ENCODE assay signal across 8 cellular contexts in the genomic region with DNA sequence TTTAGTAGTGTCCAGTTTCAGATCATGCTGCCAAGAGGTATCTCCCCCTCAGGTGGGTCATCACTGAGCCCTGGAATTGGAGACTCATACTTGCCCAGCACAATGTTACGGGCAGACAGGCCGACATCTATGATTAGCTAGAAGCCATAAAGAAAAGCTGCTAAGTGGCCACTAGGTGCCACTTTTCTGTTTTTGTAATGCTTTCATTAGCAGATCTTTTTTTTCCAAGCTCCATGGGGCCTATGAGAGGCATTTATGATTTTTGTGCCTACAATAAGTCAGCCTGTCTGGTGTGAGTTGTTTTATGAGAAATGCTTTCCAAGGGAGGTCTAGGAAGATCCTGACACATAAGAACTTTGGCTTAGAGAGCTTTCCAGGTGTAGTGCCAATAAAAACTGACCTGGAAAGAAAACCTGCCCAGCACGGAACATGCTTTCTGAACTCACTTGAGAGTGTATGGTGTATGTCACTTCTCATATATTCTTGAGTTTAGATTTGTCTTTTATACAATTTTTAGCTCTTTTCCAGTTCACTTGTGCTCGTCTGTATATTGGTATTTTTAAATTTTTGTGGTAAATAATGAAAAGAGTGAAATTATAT. TPM values are rescaled to one million over a fixed set of nuclear protein-coding genes. Genes with fewer than 3 reads are reported as not detected.
A peak's percentile ranks its signal among the peaks of the same experiment; 100 is the strongest.
DNase-seq lines count a peak whose midpoint lies in the region; ATAC-seq and TF ChIP-seq lines count a peak whose summit lies in the region.

No MANE protein-coding gene starts in this region.

- no peaks in the 10 kb centered on the region for H3K79me2 ChIP-seq in PC-9 (ENCODE audit: low read depth)
- no peaks in the 10 kb centered on the region for H3K79me2 ChIP-seq in neural progenitor cell (ENCODE audit: low read depth)

- no peak overlapping the region for H3K27ac ChIP-seq in PC-9
- no peak overlapping the region for H3K27ac ChIP-seq in neural progenitor cell
- H3K27ac ChIP-seq in effector memory CD4-positive, alpha-beta T cell (ENCODE audit: insufficient read depth, low read length, poor library complexity, severe bottlenecking): no peak overlapping the region

- H3K4me1 Mint-ChIP-seq in neural progenitor cell: no peaks in the 10 kb centered on the region

- TF ChIP-seq CTCF in AG09309 (IDR thresholded peaks at IDR 0.05; ENCODE audit: control insufficient read depth, insufficient read depth, low read depth, low read length, missing control alignments) (peak; percentile 67), PC-9 (conservative IDR thresholded peaks at IDR 0.05) (peak; percentile 69), neural progenitor cell (IDR thresholded peaks at IDR 0.05) (peak; percentile 58)

- H3K4me3 ChIP-seq in AG09309 (ENCODE audit: control insufficient read depth, low read depth, low read length): no peak overlapping the region
- H3K4me3 ChIP-seq in PC-9: no peak overlapping the region
- no peak overlapping the region for H3K4me3 ChIP-seq in neural progenitor cell
- H3K4me3 ChIP-seq in effector memory CD4-positive, alpha-beta T cell (ENCODE audit: insufficient read depth, low read depth, low read length, poor library complexity, severe bottlenecking): no peak overlapping the region

- CTCF ChIA-PET in PC-9 (lab: Charles Lee): interaction anchor here (1.1 to 1.4 kb wide), 2 partner anchors 9 to 230 kb away, joined by 3 to 4 read pairs; no protein-coding TSS in a partner anchor

- H3K27me3 Mint-ChIP-seq in neural progenitor cell (ENCODE audit: insufficient read depth, low read depth): peaks cover 2% of the 10 kb centered on the region

- no peak overlapping the region for H3K4me3 Mint-ChIP-seq in neural progenitor cell

- H3K4me2 ChIP-seq in PC-9 (no peak overlapping the region), neural progenitor cell (no peak overlapping the region)

- intact Hi-C loops in PC-9 (cut with micrococcal nuclease; ENCODE audit: unreplicated experiment): loop anchor here (1.0 to 2.0 kb wide), 2 partner anchors 228 to 279 kb away; no protein-coding TSS in a partner anchor

- DNase-seq in AG09309 (ENCODE audit: low read depth) (peak; percentile 67), PC-9 (peak in 1 of 2 experiments; percentile 15), fibroblast of gingiva (ENCODE audit: low read depth) (peak; percentile 66), neural progenitor cell (ENCODE audit: low spot score) (peak; percentile 41)
- no peak for DNase-seq in stimulated activated CD4-positive, alpha-beta T cell treated with anti-CD3 and anti-CD28 coated beads, Interleukin-2, amount 100 ng/mL, for 24 hours
- no peak for DNase-seq in effector memory CD4-positive, alpha-beta T cell

- peak; percentile 53 for ATAC-seq in GM18502 (IDR thresholded peaks at IDR 0.05; ENCODE audit: poor library complexity, unreplicated experiment)
- ATAC-seq in HG02763 (IDR thresholded peaks at IDR 0.05; ENCODE audit: unreplicated experiment): no peak

- BruUV-seq in PC-9 (replicated peaks; lab: Mats Ljungman, UMichigan): no TSS peak

- H4K20me1 ChIP-seq in PC-9 (ENCODE audit: insufficient read depth) (no peaks in the 10 kb centered on the region), neural progenitor cell (ENCODE audit: low read depth) (no peaks in the 10 kb centered on the region)

- H3K4me1 ChIP-seq in PC-9 (replicated peaks; ENCODE audit: insufficient read depth) (0 out of 2 replicates have a peak, but pooled peaks cover 8% of the 10 kb centered on the region), neural progenitor cell (no peaks in the 10 kb centered on the region)
- no peaks in the 10 kb centered on the region for H3K4me1 ChIP-seq in effector memory CD4-positive, alpha-beta T cell (ENCODE audit: control insufficient read depth, insufficient read depth, low read length, poor library complexity, severe bottlenecking)

- H3K27ac Mint-ChIP-seq in neural progenitor cell: no peak overlapping the region

- no peaks in the 10 kb centered on the region for H3K9me3 Mint-ChIP-seq in neural progenitor cell

- H3K9me3 ChIP-seq in PC-9 (ENCODE audit: insufficient read depth, low read depth): no peaks in the 10 kb centered on the region
- no peaks in the 10 kb centered on the region for H3K9me3 ChIP-seq in neural progenitor cell (ENCODE audit: low read depth)
- H3K9me3 ChIP-seq in effector memory CD4-positive, alpha-beta T cell (ENCODE audit: control insufficient read depth, low read length): no peaks in the 10 kb centered on the region

- H3F3A ChIP-seq in PC-9 (ENCODE audit: insufficient read depth, low read depth) (peaks cover 10% of the 10 kb centered on the region; the same call in 1 of the 2 replicates), neural progenitor cell (ENCODE audit: low read depth) (no peaks in the 10 kb centered on the region)

- H3K9ac ChIP-seq in neural progenitor cell: no peak overlapping the region

- H3K36me3 Mint-ChIP-seq in neural progenitor cell: peaks cover 3% of the 10 kb centered on the region

- no peak overlapping the region for H2AFZ ChIP-seq in PC-9
- no peak overlapping the region for H2AFZ ChIP-seq in neural progenitor cell (replicated peaks)

- H3K27me3 ChIP-seq in PC-9 (ENCODE audit: insufficient read depth, low read depth): no peaks in the 10 kb centered on the region
- no peaks in the 10 kb centered on the region for H3K27me3 ChIP-seq in neural progenitor cell
- no peaks in the 10 kb centered on the region for H3K27me3 ChIP-seq in effector memory CD4-positive, alpha-beta T cell (replicated peaks; ENCODE audit: control insufficient read depth, insufficient read depth, low read length, poor library complexity, severe bottlenecking)

- H3K36me3 ChIP-seq in PC-9 (ENCODE audit: low read depth) (peaks cover 6% of the 10 kb centered on the region; the same call in 1 of the 2 replicates), neural progenitor cell (no peaks in the 10 kb centered on the region)
- no peaks in the 10 kb centered on the region for H3K36me3 ChIP-seq in effector memory CD4-positive, alpha-beta T cell (ENCODE audit: control insufficient read depth, insufficient read depth, low read length)

- POLR2A ChIA-PET in PC-9 (lab: Charles Lee; ENCODE audit: unreplicated experiment): no interaction called here

- H3K9me2 ChIP-seq in PC-9 (ENCODE audit: insufficient read depth): no peaks in the 10 kb centered on the region

RNA-seq across cellular contexts. Expression of gene SMCO2, which starts 21.8 kb away (rescaled TPM):
- total RNA-seq in PC-9 (2021) (1.9 and 3.7 TPM in 2 replicates), neural progenitor cell (ENCODE audit: low replicate concordance) (not detected in 2 replicates)

Comparison
In these comparisons a context has a peak if more than half of its experiments do, and no peak if none do; other contexts are left out.
1. DNase-seq: peak in AG09309 (single experiment), fibroblast of gingiva (single experiment) and neural progenitor cell (single experiment); none in stimulated activated CD4-positive, alpha-beta T cell treated with anti-CD3 and anti-CD28 coated beads, Interleukin-2, amount 100 ng/mL, for 24 hours (0 of 2) and effector memory CD4-positive, alpha-beta T cell (0 of 3).
2. Peak in every context shown above with its lines, with median percentiles within 50 percentile points of each other: CTCF ChIP-seq.